ENCODE assay signal across 8 cellular contexts in the genomic region with DNA sequence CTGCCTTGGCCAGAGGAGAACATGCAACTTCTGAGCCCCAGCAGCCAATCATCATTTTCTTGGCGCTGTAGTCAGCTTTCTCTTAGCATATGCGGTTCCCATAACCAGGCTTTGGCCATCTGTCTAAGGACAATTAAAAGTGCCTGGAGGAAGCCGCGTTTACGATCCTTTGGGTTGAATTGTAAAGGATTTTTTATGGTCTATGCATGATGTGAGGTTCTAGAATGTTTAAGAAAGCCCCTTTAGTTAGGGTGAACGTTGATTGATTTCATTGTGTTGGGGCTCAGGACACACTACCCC. TPM values are rescaled to one million over a fixed set of nuclear protein-coding genes. Genes with fewer than 3 reads are reported as not detected.
DNase-seq lines count a peak whose midpoint lies in the region; ATAC-seq and TF ChIP-seq lines count a peak whose summit lies in the region.

No MANE protein-coding gene starts in this region.

- DNase-seq in heart right ventricle = no peak
- no peak for DNase-seq in Right ventricle myocardium inferior (ENCODE audit: missing footprints)
- DNase-seq in brain microvascular endothelial cell = no peak
- no peak for DNase-seq in mesothelial cell of epicardium (ENCODE audit: low spot score in 2 of 2, unreplicated experiment in 2 of 2)
- DNase-seq in aorta = no peak
- DNase-seq in SIG-M5 (lab: John Stamatoyannopoulos, UW) = no peak

- 3% methylated on average over 6 of the region's 6 CpGs for WGBS in heart right ventricle, 2 donors
- 3 to 6% methylated on average over 6 of the region's 6 CpGs for WGBS in aorta, 2 donors

- in situ Hi-C loops in brain microvascular endothelial cell (cut with HindIII; ENCODE audit: low pct_ligation_motif_present, low sequenced_read_pairs) = no loop called here

- H3K36me3 ChIP-seq in heart right ventricle (no peaks in the 10 kb centered on the region), brain microvascular endothelial cell (replicated peaks) (no peaks in the 10 kb centered on the region), aorta (ENCODE audit: control insufficient read depth in 1 of 2, insufficient read depth in 2 of 2, low read length in 1 of 2) (no peaks in the 10 kb centered on the region)

- H3K4me1 ChIP-seq in heart right ventricle = peaks cover 0 to 48% (median 17%) of the 10 kb centered on the region in 9 donors
- no peaks in the 10 kb centered on the region for H3K4me1 ChIP-seq in aorta (ENCODE audit: control insufficient read depth in 1 of 2, insufficient read depth in 2 of 2, low read length in 2 of 2)

- no peaks in the 10 kb centered on the region for H3K27me3 Mint-ChIP-seq in mesothelial cell of epicardium (ENCODE audit: low read depth)

- H3K27ac ChIP-seq in heart right ventricle (peak overlapping the region; percentile 87 to 96 (median 94)), brain microvascular endothelial cell (peak overlapping the region; percentile 96), aorta (ENCODE audit: low read depth in 1 of 2, low read length in 2 of 2) (peak overlapping the region in 1 of 2 donors; percentile 1)

- H3K27ac Mint-ChIP-seq in mesothelial cell of epicardium = peak overlapping the region; percentile 99

- H3K4me3 ChIP-seq in heart right ventricle (peak overlapping the region; percentile 70 to 97 (median 88)), brain microvascular endothelial cell (ENCODE audit: low read depth, low read length) (peak overlapping the region; percentile 93), aorta (ENCODE audit: low read length in 2 of 2) (peak overlapping the region; percentile 8 to 80)

- H3K4me1 Mint-ChIP-seq in mesothelial cell of epicardium = peaks cover 18% of the 10 kb centered on the region

- no peak for ATAC-seq in heart right ventricle
- no peak for ATAC-seq in Right ventricle myocardium inferior
- ATAC-seq in aorta (ENCODE audit: low FRiP score) = no peak
- no peak for ATAC-seq in HG02610 (IDR thresholded peaks at IDR 0.05; ENCODE audit: unreplicated experiment)
- ATAC-seq in HG02678 (IDR thresholded peaks at IDR 0.05; ENCODE audit: unreplicated experiment) = no peak

- intact Hi-C loops in heart right ventricle (cut with DNase I) = loop anchor here in 7 of 10 donors (2.0 to 10.0 kb wide), 8 partner anchors 59 to 281 kb away; partner anchors contain the start of genes GTF3C6 (in 5 of the 7) and AMD1 (in 2 of the 7)
- intact Hi-C loops in Right ventricle myocardium inferior (cut with DNase I) = loop anchor here (5.0 to 10.0 kb wide), 2 partner anchors 134 to 291 kb away; no protein-coding TSS in a partner anchor
- intact Hi-C loops in aorta (cut with DNase I) = loop anchor here (5.0 to 10.0 kb wide), 3 partner anchors 134 to 141 kb away; partner anchors contain the start of gene GTF3C6 (in 2 of the 2)

- no peaks in the 10 kb centered on the region for H3K9me3 Mint-ChIP-seq in mesothelial cell of epicardium

- no peak for TF ChIP-seq CTCF in heart right ventricle (IDR thresholded peaks at IDR 0.05)
- no peak for TF ChIP-seq CTCF in brain microvascular endothelial cell (IDR thresholded peaks at IDR 0.05; ENCODE audit: low read depth, low read length, missing control alignments)
- TF ChIP-seq CTCF in mesothelial cell of epicardium (IDR thresholded peaks at IDR 0.05; ENCODE audit: unreplicated experiment) = no peak

- H3K9me3 ChIP-seq in heart right ventricle = no peaks in the 10 kb centered on the region
- no peaks in the 10 kb centered on the region for H3K9me3 ChIP-seq in aorta (ENCODE audit: control insufficient read depth, low read length)

- no peaks in the 10 kb centered on the region for H3K36me3 Mint-ChIP-seq in mesothelial cell of epicardium

- H3K27me3 ChIP-seq in heart right ventricle (no peaks in the 10 kb centered on the region), brain microvascular endothelial cell (replicated peaks) (no peaks in the 10 kb centered on the region), aorta (ENCODE audit: control insufficient read depth in 1 of 2, insufficient read depth in 2 of 2, low read length in 1 of 2) (no peaks in the 10 kb centered on the region)

- H3K4me3 Mint-ChIP-seq in mesothelial cell of epicardium = peak overlapping the region; percentile 96

RNA-seq across cellular contexts. Expression of gene CDK19, which starts 0.8 kb away (rescaled TPM):
- 10 to 100 TPM in 3 of 10 donors, 1 to 10 TPM in 7; 4.6 to 13.0 (median 8.7) TPM for total RNA-seq in heart right ventricle
- polyA plus RNA-seq in heart right ventricle = 1 to 10 TPM; 3.9 to 4.1 TPM
- 11.5 TPM for total RNA-seq in Right ventricle myocardium inferior
- total RNA-seq in mesothelial cell of epicardium = 37.7 to 41.6 TPM (median 38.9 TPM) in 3 replicates
- 10 to 100 TPM; 19.5 to 22.4 TPM for total RNA-seq in aorta
- polyA plus RNA-seq in aorta = 1 to 10 TPM; 5.4 to 6.2 TPM

RNA-seq across cellular contexts. Expression of gene AMD1, which starts 58.5 kb away (rescaled TPM):
- total RNA-seq in heart right ventricle = 100 to 1,000 TPM in 1 of 10 donors, 10 to 100 TPM in 9; 38.0 to 101 (median 55.3) TPM
- 10 to 100 TPM; 34.2 to 38.6 TPM for polyA plus RNA-seq in heart right ventricle
- total RNA-seq in Right ventricle myocardium inferior = 84.9 TPM
- 46.0 to 46.8 TPM (median 46.7 TPM) in 3 replicates for total RNA-seq in mesothelial cell of epicardium
- total RNA-seq in aorta = 10 to 100 TPM; 37.8 to 55.1 TPM
- polyA plus RNA-seq in aorta = 10 to 100 TPM; 18.3 to 55.6 TPM
